8 cellular contexts compared by ENCODE assay signal in genomic region chr2:71000780-71001591, GRCh38. TPM values are rescaled to one million over a fixed set of nuclear protein-coding genes. Genes with fewer than 3 reads are reported as not detected.
A peak's percentile ranks its signal among the peaks of the same experiment; 100 is the strongest.
DNase-seq lines count a peak whose midpoint lies in the region; ATAC-seq and TF ChIP-seq lines count a peak whose summit lies in the region.

No MANE protein-coding gene starts in this region.

- H3K9ac ChIP-seq in DND-41 (ENCODE audit: low read depth, low read length), result peak overlapping the region; percentile 46

- ATAC-seq in DND-41 (ENCODE audit: insufficient read depth, low read depth) (peak; percentile 98), GM21515 (IDR thresholded peaks at IDR 0.05; ENCODE audit: unreplicated experiment) (peak; percentile 89)

- no peak for TF ChIP-seq EP300 in suprapubic skin (IDR thresholded peaks at IDR 0.05)

- H3K4me3 ChIP-seq in DND-41 (ENCODE audit: low read depth in 1 of 2, low read length in 2 of 2), result peak overlapping the region; percentile 11 to 62; a peak in 3 of 4 replicates
- H3K4me3 ChIP-seq in Peyer's patch, result peak overlapping the region; percentile 5 to 44 (median 26)
- peak overlapping the region; percentile 12 to 46 for H3K4me3 ChIP-seq in foreskin fibroblast (ENCODE audit: low read depth in 1 of 2, low read length in 2 of 2)
- H3K4me3 ChIP-seq in suprapubic skin, result peak overlapping the region; percentile 24

- H3K27me3 ChIP-seq in DND-41 (ENCODE audit: insufficient read depth, low read length, poor library complexity) (no peaks in the 10 kb centered on the region), Peyer's patch (no peaks in the 10 kb centered on the region), suprapubic skin (no peaks in the 10 kb centered on the region)

- 26% methylated on average over 21 of the region's 21 CpGs for WGBS in suprapubic skin

- no peaks in the 10 kb centered on the region for H3K79me2 ChIP-seq in DND-41 (ENCODE audit: insufficient read depth, low read length)

- DNase-seq in DND-41 (peak; percentile 83), HuH-7 (ENCODE audit: low spot score) (peak; percentile 79), Peyer's patch (peak; percentile 73 to 91 (median 82)), activated T-helper 1 cell treated with Interleukin-2 at 50 U/mL for 16 hours (ENCODE audit: low read depth) (peak; percentile 69), foreskin fibroblast (peak; percentile 41 to 82), occipital lobe (lab: John Stamatoyannopoulos, UW) (peak; percentile 37), suprapubic skin (ENCODE audit: low spot score in 2 of 2) (peak in 1 of 2 donors; percentile 85)

- peak overlapping the region; percentile 73 for H3K4me2 ChIP-seq in DND-41 (ENCODE audit: insufficient read depth, low read length)

- TF ChIP-seq POLR2A in Peyer's patch (IDR thresholded peaks at IDR 0.05) (no peak), suprapubic skin (IDR thresholded peaks at IDR 0.05) (no peak)

- TF ChIP-seq CTCF in DND-41 (IDR thresholded peaks at IDR 0.05; ENCODE audit: borderline replicate concordance, extremely low read depth, low read length, poor library complexity, severe bottlenecking), result peak; percentile 96
- peak; percentile 64 to 97 (median 84) for TF ChIP-seq CTCF in Peyer's patch (IDR thresholded peaks at IDR 0.05)
- peak; percentile 98 for TF ChIP-seq CTCF in foreskin fibroblast (IDR thresholded peaks at IDR 0.05; ENCODE audit: low read depth, low read length)
- peak; percentile 70 to 95 for TF ChIP-seq CTCF in suprapubic skin (IDR thresholded peaks at IDR 0.05)

- H4K20me1 ChIP-seq in DND-41 (ENCODE audit: insufficient read depth, low read length), result no peaks in the 10 kb centered on the region

- H3K27ac ChIP-seq in DND-41 (ENCODE audit: low read length) (peak overlapping the region; percentile 61), Peyer's patch (peak overlapping the region in 2 of 4 donors; percentile 34 to 55), suprapubic skin (no peak overlapping the region)

- H3K36me3 ChIP-seq in DND-41 (ENCODE audit: insufficient read depth, low read length), result no peaks in the 10 kb centered on the region
- no peaks in the 10 kb centered on the region for H3K36me3 ChIP-seq in Peyer's patch
- no peaks in the 10 kb centered on the region for H3K36me3 ChIP-seq in suprapubic skin

- H3K4me1 ChIP-seq in DND-41 (ENCODE audit: insufficient read depth, low read length) (peaks cover 12% of the 10 kb centered on the region), Peyer's patch (peaks cover 0 to 13% (median 2%) of the 10 kb centered on the region in 4 donors), suprapubic skin (peaks cover 7% of the 10 kb centered on the region)

- H3K9me3 ChIP-seq in DND-41 (ENCODE audit: insufficient read depth, low read length, severe bottlenecking) (no peaks in the 10 kb centered on the region), Peyer's patch (peaks cover 0 to 3% (median 0%) of the 10 kb centered on the region in 4 donors), suprapubic skin (no peaks in the 10 kb centered on the region)

- peak overlapping the region; percentile 91 for H2AFZ ChIP-seq in DND-41 (ENCODE audit: low read depth, low read length)

RNA-seq across cellular contexts. Expression of gene TEX261, which starts 6.3 kb away (rescaled TPM):
- total RNA-seq in Peyer's patch, result 10 to 100 TPM; 13.2 to 35.1 (median 30.3) TPM
- total RNA-seq in occipital lobe, result 18.1 TPM
- total RNA-seq in suprapubic skin, result 10 to 100 TPM; 19.7 to 31.0 (median 26.8) TPM

RNA-seq across cellular contexts. Expression of gene ANKRD53, which starts 22.6 kb away (rescaled TPM):
- total RNA-seq in Peyer's patch, result 1 to 10 TPM in 1 of 4 donors, not detected in 3; 3.5 TPM
- total RNA-seq in occipital lobe, result 0.62 TPM
- total RNA-seq in suprapubic skin, result 1 to 10 TPM in 2 of 4 donors, not detected in 2; 2.9 to 5.5 TPM
